In genomic region chr2:27134781-27135470, GRCh38 we compare ENCODE assay signal across 2 cellular contexts.
TF ChIP-seq lines count a peak whose summit lies in the region.

No MANE protein-coding gene starts in this region.

TF ChIP-seq in SK-N-SH, 30 proteins besides CTCF, POLR2A, EP300 and RAD21 (continued from another document):
- TF ChIP-seq MAX (IDR thresholded peaks at IDR 0.05; ENCODE audit: low read depth): no peak
- TF ChIP-seq USF1 (IDR thresholded peaks at IDR 0.05; ENCODE audit: borderline replicate concordance, low read depth): no peak
- no peak for TF ChIP-seq POLR2AphosphoS5 (IDR thresholded peaks at IDR 0.05; ENCODE audit: low read depth, low read length)
- TF ChIP-seq FOSL2 (IDR thresholded peaks at IDR 0.05; ENCODE audit: borderline replicate concordance, low read depth): no peak
- no peak for TF ChIP-seq SMC3 (IDR thresholded peaks at IDR 0.05; ENCODE audit: low read depth, low read length)
TF ChIP-seq in SK-N-SH: peak in this region for 1.

TF ChIP-seq in SK-N-SH treated with all-trans-retinoic acid at 6 μM for 48 hours, 23 proteins besides CTCF, POLR2A, EP300 and RAD21:
- no peak for TF ChIP-seq POU6F1 (CRISPR knock-in tag; IDR thresholded peaks at IDR 0.05; ENCODE audit: borderline replicate concordance, low read depth)
- TF ChIP-seq ISL1 (CRISPR knock-in tag; IDR thresholded peaks at IDR 0.05): no peak
- TF ChIP-seq ZFP30 (CRISPR knock-in tag; IDR thresholded peaks at IDR 0.05): no peak
